15 cellular contexts compared by ENCODE assay signal in genomic region chr4:94306713-94307112, GRCh38. TPM values are rescaled to one million over a fixed set of nuclear protein-coding genes. Genes with fewer than 3 reads are reported as not detected.
"Had no signal": no experiment of that assay in that cellular context is flagged by ENCODE, and none has a peak within 500 bp of the region (broad histone marks: within the 10 kb centered on the region; RNA-seq: fewer than 3 reads in every experiment).

No MANE protein-coding gene starts in this region.

- DNase-seq: activated CD4-positive, alpha-beta T cell treated with anti-CD3 and anti-CD28 coated beads for 48 hours; activated CD8-positive, alpha-beta memory T cell treated with anti-CD3 and anti-CD28 coated beads, Interleukin-2, amount 50 U/mL, for 4 hours; activated CD8-positive, alpha-beta T cell treated with anti-CD3 and anti-CD28 coated beads, Interleukin-2, amount 10 ng/mL, durations not matched to agents 7 days and 5 days; activated effector memory CD4-positive, alpha-beta T cell treated with anti-CD3 and anti-CD28 coated beads, Interleukin-2, amount 50 U/mL, for 16 hours; activated T-cell treated with anti-CD3 and anti-CD28 coated beads, Interleukin-2, amount 50 U/mL, for 48 hours; effector memory CD8-positive, alpha-beta T cell; left colon; mucosa of descending colon; natural killer cell; posterior cingulate gyrus; right cardiac atrium; T-helper 2 cell; upper lobe of left lung had no signal

- H3K4me3 ChIP-seq: adrenal gland, mucosa of descending colon, upper lobe of left lung had no signal

- ATAC-seq: activated CD8-positive, alpha-beta T cell treated with anti-CD3 and anti-CD28 coated beads, Interleukin-2, amount 10 ng/mL, durations not matched to agents 7 days and 5 days; effector memory CD8-positive, alpha-beta T cell; left colon; mucosa of descending colon; natural killer cell had no signal

RNA-seq across cellular contexts. Expression of gene HPGDS, which starts 35.9 kb away (rescaled TPM):
- total RNA-seq: activated CD8-positive, alpha-beta T cell treated with anti-CD3 and anti-CD28 coated beads, Interleukin-2, amount 10 ng/mL, durations not matched to agents 7 days and 5 days; epithelial cell of proximal tubule had no signal
